12 cellular contexts compared by ENCODE assay signal in the genomic region with DNA sequence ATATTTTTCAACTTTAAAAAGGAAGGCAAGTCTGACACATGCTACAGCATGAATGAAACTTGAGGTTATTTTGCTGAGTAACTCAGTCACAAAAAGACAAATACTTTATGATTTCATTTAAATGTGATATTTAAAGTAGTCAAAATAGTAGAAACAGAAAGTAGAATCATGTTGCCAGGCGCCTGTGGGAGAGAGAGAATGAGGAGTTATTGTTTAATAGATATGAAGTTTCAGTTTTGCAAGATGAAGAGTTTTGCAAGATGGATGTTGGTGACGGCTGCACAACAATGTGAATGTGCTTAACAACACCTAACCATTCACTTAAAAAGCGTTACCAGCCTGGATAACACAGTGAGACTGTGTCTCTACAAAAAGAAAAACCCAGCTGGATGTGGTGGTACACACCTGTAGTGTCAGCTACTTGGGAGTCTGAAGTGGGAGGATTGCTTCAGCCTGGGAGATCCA. TPM values are rescaled to one million over a fixed set of nuclear protein-coding genes. Genes with fewer than 3 reads are reported as not detected.
DNase-seq lines count a peak whose midpoint lies in the region; ATAC-seq and TF ChIP-seq lines count a peak whose summit lies in the region.
"Had no signal": no experiment of that assay in that cellular context is flagged by ENCODE, and none has a peak within 500 bp of the region (broad histone marks: within the 10 kb centered on the region; RNA-seq: fewer than 3 reads in every experiment).

No MANE protein-coding gene starts in this region.

- H3K36me3 Mint-ChIP-seq in activated CD4-positive, alpha-beta T cell treated with anti-CD3 and anti-CD28 coated beads, Interleukin-2, amount 10 ng/mL, durations not matched to agents 24 days and 14 days (ENCODE audit: low read depth), result no peaks in the 10 kb centered on the region
- no peaks in the 10 kb centered on the region for H3K36me3 Mint-ChIP-seq in dendritic cell treated with granulocyte-macrophage colony-stimulating factor and Interleukin-4, amounts not matched to agents 40 ng/mL and 50 ng/mL, for 4 days (ENCODE audit: low read depth)

- H3K27me3 ChIP-seq in left lung, result no peaks in the 10 kb centered on the region
- H3K27me3 ChIP-seq: heart left ventricle had no signal

- H3K4me3 Mint-ChIP-seq in activated CD4-positive, alpha-beta T cell treated with anti-CD3 and anti-CD28 coated beads, Interleukin-2, amount 10 ng/mL, durations not matched to agents 24 days and 14 days, result no peak overlapping the region
- H3K4me3 Mint-ChIP-seq in dendritic cell treated with granulocyte-macrophage colony-stimulating factor and Interleukin-4, amounts not matched to agents 40 ng/mL and 50 ng/mL, for 4 days, result no peak overlapping the region

- in situ Hi-C loops in KBM-7 (cut with MboI; ENCODE audit: low pct_unique_long_range_greater_than_20kb, low sequenced_read_pairs), result no loop called here

- TF ChIP-seq CTCF in left lung (IDR thresholded peaks at IDR 0.05), result no peak

- no peaks in the 10 kb centered on the region for H3K9me3 ChIP-seq in left lung
- H3K9me3 ChIP-seq: heart left ventricle had no signal

- peak; percentile 67 for DNase-seq in activated CD4-positive, alpha-beta T cell treated with anti-CD3 and anti-CD28 coated beads, Interleukin-2, amount 10 ng/mL, durations not matched to agents 24 days and 14 days
- no peak for DNase-seq in activated CD4-positive, alpha-beta T cell treated with anti-CD3 and anti-CD28 coated beads for 1 hour
- DNase-seq in left lung (no peak), COLO668 (lab: John Stamatoyannopoulos, UW; ENCODE audit: unreplicated experiment) (no peak), KBM-7 (no peak)
- DNase-seq: DMS 273 treated with DMSO at 0.1 percent for 48 hours; effector CD8-positive, alpha-beta T cell; heart left ventricle; NCI-H2029 treated with DMSO at 0.1 percent for 48 hours had no signal

- intact Hi-C loops in activated CD4-positive, alpha-beta T cell treated with anti-CD3 and anti-CD28 coated beads, Interleukin-2, amount 10 ng/mL, durations not matched to agents 24 days and 14 days (cut with micrococcal nuclease), result no loop called here
- intact Hi-C loops in dendritic cell treated with granulocyte-macrophage colony-stimulating factor and Interleukin-4, amounts not matched to agents 40 ng/mL and 50 ng/mL, for 4 days (cut with micrococcal nuclease), result no loop called here
- intact Hi-C loops in left lung (cut with DNase I), result no loop called here

- no peak overlapping the region for H3K27ac Mint-ChIP-seq in activated CD4-positive, alpha-beta T cell treated with anti-CD3 and anti-CD28 coated beads, Interleukin-2, amount 10 ng/mL, durations not matched to agents 24 days and 14 days
- H3K27ac Mint-ChIP-seq in dendritic cell treated with granulocyte-macrophage colony-stimulating factor and Interleukin-4, amounts not matched to agents 40 ng/mL and 50 ng/mL, for 4 days, result peak overlapping the region; percentile 39

- peaks cover 10% of the 10 kb centered on the region for H3K4me1 Mint-ChIP-seq in activated CD4-positive, alpha-beta T cell treated with anti-CD3 and anti-CD28 coated beads, Interleukin-2, amount 10 ng/mL, durations not matched to agents 24 days and 14 days
- peaks cover 21% of the 10 kb centered on the region for H3K4me1 Mint-ChIP-seq in dendritic cell treated with granulocyte-macrophage colony-stimulating factor and Interleukin-4, amounts not matched to agents 40 ng/mL and 50 ng/mL, for 4 days (ENCODE audit: low read depth)

- H3K4me1 ChIP-seq in left lung, result no peaks in the 10 kb centered on the region

- H3K27me3 Mint-ChIP-seq in activated CD4-positive, alpha-beta T cell treated with anti-CD3 and anti-CD28 coated beads, Interleukin-2, amount 10 ng/mL, durations not matched to agents 24 days and 14 days, result no peaks in the 10 kb centered on the region
- H3K27me3 Mint-ChIP-seq in dendritic cell treated with granulocyte-macrophage colony-stimulating factor and Interleukin-4, amounts not matched to agents 40 ng/mL and 50 ng/mL, for 4 days, result peaks cover 5% of the 10 kb centered on the region

- H3K4me3 ChIP-seq in left lung, result no peak overlapping the region
- H3K4me3 ChIP-seq: heart left ventricle had no signal

- no peak overlapping the region for H3K27ac ChIP-seq in left lung
- H3K27ac ChIP-seq: heart left ventricle had no signal

- peak; percentile 64 for ATAC-seq in GM19438 (IDR thresholded peaks at IDR 0.05; ENCODE audit: low read depth, unreplicated experiment)
- peak; percentile 88 for ATAC-seq in HG03354 (IDR thresholded peaks at IDR 0.05; ENCODE audit: poor library complexity, severe bottlenecking, unreplicated experiment)
- ATAC-seq in left lung, result no peak
- ATAC-seq: heart left ventricle had no signal

- H3K36me3 ChIP-seq in left lung, result no peaks in the 10 kb centered on the region
- H3K36me3 ChIP-seq: heart left ventricle had no signal

- peaks cover 3% of the 10 kb centered on the region for H3K9me3 Mint-ChIP-seq in activated CD4-positive, alpha-beta T cell treated with anti-CD3 and anti-CD28 coated beads, Interleukin-2, amount 10 ng/mL, durations not matched to agents 24 days and 14 days
- peaks cover 9% of the 10 kb centered on the region for H3K9me3 Mint-ChIP-seq in dendritic cell treated with granulocyte-macrophage colony-stimulating factor and Interleukin-4, amounts not matched to agents 40 ng/mL and 50 ng/mL, for 4 days

RNA-seq across cellular contexts. Expression of gene ATP1A1, which starts 20.7 kb away (rescaled TPM):
- total RNA-seq in activated CD4-positive, alpha-beta T cell treated with anti-CD3 and anti-CD28 coated beads, Interleukin-2, amount 10 ng/mL, durations not matched to agents 24 days and 14 days, result 252 and 261 TPM in 2 replicates
- total RNA-seq in left lung, result 100 to 1,000 TPM; 686 to 731 TPM
